ENCODE assay signal across 17 cellular contexts in genomic region chr14:90654831-90655276, GRCh38.
DNase-seq lines count a peak whose midpoint lies in the region; ATAC-seq, FAIRE-seq and TF ChIP-seq lines count a peak whose summit lies in the region.
"Had no signal": no experiment of that assay in that cellular context is flagged by ENCODE, and none has a peak within 500 bp of the region (broad histone marks: within the 10 kb centered on the region; RNA-seq: fewer than 3 reads in every experiment).

No MANE protein-coding gene starts in this region.

- H3K4me3 ChIP-seq in SK-N-SH (ENCODE audit: low read depth in 2 of 2, low read length in 1 of 2) (no peak overlapping the region), thoracic aorta (peak overlapping the region; percentile 11)
- H3K4me3 ChIP-seq: body of pancreas, heart right ventricle, MG63, SJCRH30 had no signal

- H3K9me2 ChIP-seq in SK-N-SH: no peaks in the 10 kb centered on the region

- TF ChIP-seq POLR2A in GM12891 (IDR thresholded peaks at IDR 0.05; ENCODE audit: low read depth, low read length): no peak

- no peak for TF ChIP-seq EP300 in SK-N-SH (IDR thresholded peaks at IDR 0.05; ENCODE audit: borderline replicate concordance in 1 of 2, low read depth in 1 of 2, low read length in 1 of 2)

- H3K4me2 ChIP-seq in SK-N-SH: peak overlapping the region; percentile 63; the same call in 1 of the 2 replicates

- 0 out of 2 replicates have a peak overlapping the region, but pooled peaks have one; percentile 9 for H2AFZ ChIP-seq in SK-N-SH (ENCODE audit: low read depth)

- DNase-seq in SK-N-SH (no peak), myocyte (ENCODE audit: low read depth) (peak; percentile 59), thoracic aorta (ENCODE audit: low spot score) (no peak), NAMALWA (ENCODE audit: low spot score) (no peak), GM19239 (ENCODE audit: insufficient read length, low spot score) (no peak), GM12891 (ENCODE audit: insufficient read length, low spot score) (no peak)
- DNase-seq: activated CD4-positive, alpha-beta T cell treated with anti-CD3 and anti-CD28 coated beads, Interleukin-2, amount 50 U/mL, for 48 hours; body of pancreas; CD8-positive, alpha-beta T cell; heart right ventricle; left cardiac atrium; MG63; SJCRH30; stimulated activated CD4-positive, alpha-beta T cell treated with anti-CD3 and anti-CD28 coated beads, Interleukin-1b, Interleukin-23, amount 100 ng/mL, for 48 hours had no signal

- TF ChIP-seq RAD21 in SK-N-SH (IDR thresholded peaks at IDR 0.05; ENCODE audit: low read length): no peak

- H3K79me2 ChIP-seq in SK-N-SH (ENCODE audit: insufficient read depth): no peaks in the 10 kb centered on the region

- H3K9ac ChIP-seq in SK-N-SH: no peak overlapping the region

- H3K9me3 ChIP-seq in SK-N-SH (no peaks in the 10 kb centered on the region), thoracic aorta (no peaks in the 10 kb centered on the region)
- H3K9me3 ChIP-seq: body of pancreas, heart right ventricle, MG63, SJCRH30 had no signal

- ATAC-seq in thoracic aorta (ENCODE audit: insufficient number of reproducible peaks, low FRiP score, low read depth) (no peak), HG03095 (IDR thresholded peaks at IDR 0.05; ENCODE audit: unreplicated experiment) (no peak)
- ATAC-seq: body of pancreas; CD8-positive, alpha-beta T cell; left cardiac atrium had no signal

- H3K27me3 ChIP-seq in SK-N-SH (ENCODE audit: insufficient read depth) (no peaks in the 10 kb centered on the region), thoracic aorta (replicated peaks; ENCODE audit: insufficient read depth) (no peaks in the 10 kb centered on the region)
- H3K27me3 ChIP-seq: body of pancreas, heart right ventricle, MG63, SJCRH30 had no signal

- peak overlapping the region; percentile 75 to 76 for H3K27ac ChIP-seq in SK-N-SH (ENCODE audit: low read depth in 2 of 2, low read length in 1 of 2)
- peak overlapping the region; percentile 22 for H3K27ac ChIP-seq in cingulate gyrus (ENCODE audit: low read depth, low read length)
- H3K27ac ChIP-seq in thoracic aorta: peak overlapping the region in 1 of 2 donors; percentile 28
- H3K27ac ChIP-seq: body of pancreas, SJCRH30 had no signal

- FAIRE-seq in GM19239 (lab: Jason Lieb, UNC) (no peak), GM12891 (lab: Jason Lieb, UNC) (no peak)
- FAIRE-seq: endometrium had no signal

- H3F3A ChIP-seq in SK-N-SH (replicated peaks; ENCODE audit: insufficient read depth): peaks cover 7% of the 10 kb centered on the region

- H3K4me1 ChIP-seq in SK-N-SH (ENCODE audit: control insufficient read depth in 1 of 2, insufficient read depth in 2 of 2, low read depth in 1 of 2, low read length in 1 of 2): peaks cover 3 to 17% of the 10 kb centered on the region in 2 experiments
- peaks cover 7 to 16% of the 10 kb centered on the region in 2 donors for H3K4me1 ChIP-seq in thoracic aorta (ENCODE audit: control insufficient read depth in 1 of 2, low read depth in 2 of 2)
- H3K4me1 ChIP-seq: body of pancreas had no signal

- H3K36me3 ChIP-seq in SK-N-SH (replicated peaks in 1 of 2; ENCODE audit: control insufficient read depth in 1 of 2, insufficient read depth in 2 of 2, low read length in 1 of 2) (peaks cover 0 to 5% of the 10 kb centered on the region in 2 experiments), thoracic aorta (no peaks in the 10 kb centered on the region)
- H3K36me3 ChIP-seq: MG63, SJCRH30 had no signal

- POLR2A ChIA-PET in SK-N-SH (lab: Yijun Ruan, JAX): no interaction called here

- H4K20me1 ChIP-seq in SK-N-SH (ENCODE audit: insufficient read depth): no peaks in the 10 kb centered on the region

- WGBS in SK-N-SH (ENCODE audit: low lambda C conversion rate): 38% methylated on average over 6 of the region's 8 CpGs

- CTCF ChIA-PET in SK-N-SH (lab: Yijun Ruan, JAX): interaction anchor here (1.3 kb wide), 1 partner anchor 42 kb away, joined by 5 read pairs; no protein-coding TSS in a partner anchor

- TF ChIP-seq CTCF in SK-N-SH (IDR thresholded peaks at IDR 0.05): no peak
- no peak for TF ChIP-seq CTCF in thoracic aorta (IDR thresholded peaks at IDR 0.05)

TF ChIP-seq in SK-N-SH, 30 proteins besides CTCF, POLR2A, EP300 and RAD21 (continues in another document):
- TF ChIP-seq MEF2A (IDR thresholded peaks at IDR 0.05; ENCODE audit: borderline replicate concordance, low read depth) (no peak), NFIC (IDR thresholded peaks at IDR 0.05; ENCODE audit: borderline replicate concordance) (peak; percentile 64), SMC3 (IDR thresholded peaks at IDR 0.05; ENCODE audit: low read depth, low read length) (no peak), ELF1 (IDR thresholded peaks at IDR 0.05) (no peak), NRF1 (IDR thresholded peaks at IDR 0.05; ENCODE audit: low read depth, low read length) (no peak), EZH2phosphoT487 (IDR thresholded peaks at IDR 0.05; ENCODE audit: borderline replicate concordance, low read depth) (no peak), MXI1 (IDR thresholded peaks at IDR 0.05; ENCODE audit: low read depth, low read length) (no peak), SIN3A (IDR thresholded peaks at IDR 0.05; ENCODE audit: borderline replicate concordance, low read depth, low read length) (no peak), POLR2AphosphoS5 (IDR thresholded peaks at IDR 0.05; ENCODE audit: low read depth, low read length) (peak; percentile 28; the same call in 1 of the 2 replicates), REST (IDR thresholded peaks at IDR 0.05; ENCODE audit: low read depth, low read length) (no peak), FOSL2 (IDR thresholded peaks at IDR 0.05; ENCODE audit: borderline replicate concordance, low read depth) (peak; percentile 77)

TF ChIP-seq in GM12891, 5 proteins besides CTCF, POLR2A, EP300 and RAD21:
- TF ChIP-seq SPI1 (IDR thresholded peaks at IDR 0.05; ENCODE audit: low read depth, low read length): no peak
- TF ChIP-seq POLR2AphosphoS5 (IDR thresholded peaks at IDR 0.05; ENCODE audit: low read depth, low read length): no peak
- TF ChIP-seq PAX5 (IDR thresholded peaks at IDR 0.05; ENCODE audit: insufficient read depth, low read length, severe bottlenecking): no peak
- no peak for TF ChIP-seq TAF1 (IDR thresholded peaks at IDR 0.05; ENCODE audit: low read depth, low read length)
